ENCODE assay signal across 27 cellular contexts in the genomic region with DNA sequence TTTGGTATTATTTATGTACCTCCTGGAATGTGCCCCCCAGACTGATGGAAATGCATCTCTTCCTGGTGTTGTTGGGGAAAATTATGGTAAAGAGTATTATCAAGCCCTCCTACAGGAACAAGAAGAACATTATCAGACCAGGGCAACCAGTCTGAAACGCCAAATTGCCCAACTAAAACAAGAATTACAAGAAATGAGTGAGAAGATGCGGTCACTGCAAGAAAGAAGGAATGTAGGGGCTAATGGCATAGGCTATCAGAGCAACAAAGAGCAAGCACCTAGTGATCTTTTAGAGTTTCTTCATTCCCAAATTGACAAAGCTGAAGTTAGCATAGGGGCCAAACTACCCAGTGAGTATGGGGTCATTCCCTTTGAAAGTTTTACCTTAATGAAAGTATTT.
"Had no signal": no experiment of that assay in that cellular context is flagged by ENCODE, and none has a peak within 500 bp of the region (broad histone marks: within the 10 kb centered on the region; RNA-seq: fewer than 3 reads in every experiment).

No MANE protein-coding gene starts in this region.

- H3K27me3 ChIP-seq: brain microvascular endothelial cell, Peyer's patch, SJCRH30 had no signal

- H3K27ac Mint-ChIP-seq: activated CD8-positive, alpha-beta T cell treated with anti-CD3 and anti-CD28 coated beads, Interleukin-2, amount 10 ng/mL, durations not matched to agents 7 days and 5 days; activated naive CD4-positive, alpha-beta T cell treated with anti-CD3 and anti-CD28 coated beads, Interleukin-2, amount 50 U/mL, for 72 hours; T-helper 1 cell treated with Interleukin-12 subunit alpha and Interleukin-12 subunit beta and Interleukin-4 antibody, amounts not matched to agents 30 μg/mL and 1 μg/mL, for 36 hours; WTC11 had no signal

- H3K9me3 Mint-ChIP-seq: T-helper 1 cell treated with Interleukin-12 subunit alpha and Interleukin-12 subunit beta and Interleukin-4 antibody, amounts not matched to agents 30 μg/mL and 1 μg/mL, for 36 hours; WTC11 had no signal

- H3K9me3 ChIP-seq: Peyer's patch, SJCRH30 had no signal

- H3K27ac ChIP-seq: brain microvascular endothelial cell, Peyer's patch, RWPE1, SJCRH30 had no signal

- H3K4me1 ChIP-seq: Peyer's patch, SJCRH30 had no signal

- H3K36me3 Mint-ChIP-seq: WTC11 had no signal

- H3K4me1 Mint-ChIP-seq: WTC11 had no signal

- DNase-seq: activated CD4-positive, alpha-beta T cell treated with anti-CD3 and anti-CD28 coated beads for 48 hours; activated CD4-positive, alpha-beta T cell treated with anti-CD3 and anti-CD28 coated beads, Interleukin-2, amount 50 U/mL, for 4 hours; activated CD4-positive, CD25-positive, alpha-beta regulatory T cell treated with anti-CD3 and anti-CD28 coated beads, Interleukin-2, amount 50 U/mL, for 72 hours; activated CD8-positive, alpha-beta memory T cell treated with anti-CD3 and anti-CD28 coated beads, Interleukin-2, amount 50 U/mL, for 48 hours; activated CD8-positive, alpha-beta T cell treated with anti-CD3 and anti-CD28 coated beads, Interleukin-2, amount 10 ng/mL, durations not matched to agents 7 days and 5 days; activated T-cell treated with anti-CD3 and anti-CD28 coated beads, Interleukin-2, amount 50 U/mL, for 1 hour; brain microvascular endothelial cell; MM.1S; NCI-H1105; NCI-H1436; NCI-H1694 treated with DMSO at 0.1 percent for 48 hours; NCI-H2029 treated with DMSO at 0.1 percent for 48 hours; NCI-H345; NCI-H510A; NCI-H526 treated with DMSO at 0.1 percent for 48 hours; NCI-H82; OCI-M1; Peyer's patch; Right ventricle myocardium superior; SJCRH30; SW 1271; T-helper 9 cell had no signal

- ATAC-seq: activated CD8-positive, alpha-beta T cell treated with anti-CD3 and anti-CD28 coated beads, Interleukin-2, amount 10 ng/mL, durations not matched to agents 7 days and 5 days; activated naive CD4-positive, alpha-beta T cell treated with anti-CD3 and anti-CD28 coated beads, Interleukin-2, amount 50 U/mL, for 72 hours; SK-N-SH treated with all-trans-retinoic acid at 6 μM for 48 hours; WTC11 had no signal

- H3K36me3 ChIP-seq: brain microvascular endothelial cell, Peyer's patch, SJCRH30 had no signal

- H3K4me3 ChIP-seq: Peyer's patch, SJCRH30 had no signal

- H3K4me3 Mint-ChIP-seq: activated CD8-positive, alpha-beta T cell treated with anti-CD3 and anti-CD28 coated beads, Interleukin-2, amount 10 ng/mL, durations not matched to agents 7 days and 5 days; T-helper 1 cell treated with Interleukin-12 subunit alpha and Interleukin-12 subunit beta and Interleukin-4 antibody, amounts not matched to agents 30 μg/mL and 1 μg/mL, for 36 hours; WTC11 had no signal
